In genomic region chr19:16998635-16999194, GRCh38 we compare ENCODE assay signal across 34 cellular contexts. TPM values are rescaled to one million over a fixed set of nuclear protein-coding genes. Genes with fewer than 3 reads are reported as not detected.
"Had no signal": no experiment of that assay in that cellular context is flagged by ENCODE, and none has a peak within 500 bp of the region (broad histone marks: within the 10 kb centered on the region; RNA-seq: fewer than 3 reads in every experiment).

No MANE protein-coding gene starts in this region.

- H3K27ac Mint-ChIP-seq: activated B cell treated with CpG ODN at 0.5 μM for 24 hours; activated CD4-positive, alpha-beta memory T cell treated with anti-CD3 and anti-CD28 coated beads for 36 hours; activated CD4-positive, alpha-beta T cell treated with anti-CD3 and anti-CD28 coated beads, Interleukin-2, amount 10 ng/mL, durations not matched to agents 24 days and 14 days; activated CD8-positive, alpha-beta T cell treated with anti-CD3 and anti-CD28 coated beads for 36 hours; activated naive CD4-positive, alpha-beta T cell treated with anti-CD3 and anti-CD28 coated beads, Interleukin-2, amount 50 U/mL, for 72 hours; activated naive CD8-positive, alpha-beta T cell treated with anti-CD3 and anti-CD28 coated beads for 36 hours; activated T-cell treated with anti-CD3 and anti-CD28 coated beads, Interleukin-2, amount 50 U/mL, for 72 hours; activated T-helper 1 cell treated with anti-CD3 and anti-CD28 coated beads, Interleukin-12 subunit alpha, Interleukin-12 subunit beta, Interleukin-2, Interleukin-4 antibody, amounts not matched to agents 30 ng/mL and 10 ng/mL and 1 ng/mL, durations not matched to agents 14 hours and 24 hours and 36 hours; activated T-helper 17 cell treated with anti-CD3 and anti-CD28 coated beads, Interleukin-2, amount 50 U/mL, for 72 hours; T-helper 1 cell treated with Interleukin-12 subunit alpha and Interleukin-12 subunit beta and Interleukin-4 antibody, amounts not matched to agents 30 μg/mL and 1 μg/mL, for 36 hours; T-helper 2 cell treated with Interferon-gamma antibody and Interleukin-4, amounts not matched to agents 5 μg/mL and 100 μg/mL, for 36 hours had no signal

- H3K27me3 Mint-ChIP-seq: activated CD4-positive, alpha-beta memory T cell treated with anti-CD3 and anti-CD28 coated beads for 36 hours; activated CD4-positive, alpha-beta T cell treated with anti-CD3 and anti-CD28 coated beads, Interleukin-2, amount 10 ng/mL, durations not matched to agents 24 days and 14 days; activated naive CD8-positive, alpha-beta T cell treated with anti-CD3 and anti-CD28 coated beads for 36 hours; activated T-helper 17 cell treated with anti-CD3 and anti-CD28 coated beads, Interleukin-2, amount 50 U/mL, for 72 hours had no signal

- H3K27ac ChIP-seq: adrenal gland, body of pancreas, brain microvascular endothelial cell, breast epithelium, VCaP had no signal

- ATAC-seq: activated CD8-positive, alpha-beta T cell treated with anti-CD3 and anti-CD28 coated beads for 36 hours; activated naive CD4-positive, alpha-beta T cell treated with anti-CD3 and anti-CD28 coated beads, Interleukin-2, amount 50 U/mL, for 72 hours; activated T-cell treated with anti-CD3 and anti-CD28 coated beads, Interleukin-2, amount 50 U/mL, for 4 hours; activated T-cell treated with anti-CD3 and anti-CD28 coated beads, Interleukin-2, amount 50 U/mL, for 72 hours; activated T-helper 17 cell treated with anti-CD3 and anti-CD28 coated beads, Interleukin-2, amount 50 U/mL, for 72 hours; body of pancreas had no signal

- H3K4me1 ChIP-seq: adrenal gland, body of pancreas, breast epithelium had no signal

- H3K36me3 ChIP-seq: adrenal gland, brain microvascular endothelial cell, breast epithelium had no signal

- H3K4me3 Mint-ChIP-seq: activated B cell treated with CpG ODN at 0.5 μM for 24 hours; activated CD4-positive, alpha-beta memory T cell treated with anti-CD3 and anti-CD28 coated beads for 36 hours; activated CD4-positive, alpha-beta T cell treated with anti-CD3 and anti-CD28 coated beads, Interleukin-2, amount 10 ng/mL, durations not matched to agents 24 days and 14 days; activated CD8-positive, alpha-beta T cell treated with anti-CD3 and anti-CD28 coated beads for 36 hours; activated naive CD8-positive, alpha-beta T cell treated with anti-CD3 and anti-CD28 coated beads for 36 hours; activated T-cell treated with anti-CD3 and anti-CD28 coated beads, Interleukin-2, amount 50 U/mL, for 4 hours; activated T-cell treated with anti-CD3 and anti-CD28 coated beads, Interleukin-2, amount 50 U/mL, for 72 hours; activated T-helper 1 cell treated with anti-CD3 and anti-CD28 coated beads, Interleukin-12 subunit alpha, Interleukin-12 subunit beta, Interleukin-2, Interleukin-4 antibody, amounts not matched to agents 30 ng/mL and 10 ng/mL and 1 ng/mL, durations not matched to agents 14 hours and 24 hours and 36 hours; activated T-helper 17 cell treated with anti-CD3 and anti-CD28 coated beads, Interleukin-2, amount 50 U/mL, for 72 hours; T-helper 1 cell treated with Interleukin-12 subunit alpha and Interleukin-12 subunit beta and Interleukin-4 antibody, amounts not matched to agents 30 μg/mL and 1 μg/mL, for 36 hours; T-helper 2 cell treated with Interferon-gamma antibody and Interleukin-4, amounts not matched to agents 5 μg/mL and 100 μg/mL, for 36 hours had no signal

- H3K27me3 ChIP-seq: adrenal gland, body of pancreas, brain microvascular endothelial cell, breast epithelium had no signal

- H3K36me3 Mint-ChIP-seq: activated CD4-positive, alpha-beta memory T cell treated with anti-CD3 and anti-CD28 coated beads for 36 hours had no signal

- H3K9me3 Mint-ChIP-seq: activated T-helper 17 cell treated with anti-CD3 and anti-CD28 coated beads, Interleukin-2, amount 50 U/mL, for 72 hours had no signal

- H3K4me3 ChIP-seq: adrenal gland, body of pancreas, breast epithelium had no signal

- DNase-seq: activated B cell treated with CpG ODN at 0.5 μM for 24 hours; activated CD4-positive, alpha-beta memory T cell treated with anti-CD3 and anti-CD28 coated beads for 36 hours; activated CD4-positive, alpha-beta T cell treated with anti-CD3 and anti-CD28 coated beads for 4 hours; activated CD4-positive, alpha-beta T cell treated with anti-CD3 and anti-CD28 coated beads, Interleukin-2, amount 10 ng/mL, durations not matched to agents 24 days and 14 days; activated CD4-positive, alpha-beta T cell treated with anti-CD3 and anti-CD28 coated beads, Interleukin-2, amount 50 U/mL, for 1 hour; activated CD4-positive, alpha-beta T cell treated with anti-CD3 and anti-CD28 coated beads, Interleukin-2, amount 50 U/mL, for 4 hours; activated CD4-positive, CD25-positive, alpha-beta regulatory T cell treated with anti-CD3 and anti-CD28 coated beads, Interleukin-2, amount 50 U/mL, for 72 hours; activated CD8-positive, alpha-beta memory T cell treated with anti-CD3 and anti-CD28 coated beads, Interleukin-2, amount 50 U/mL, for 4 hours; activated CD8-positive, alpha-beta T cell treated with anti-CD3 and anti-CD28 coated beads for 36 hours; activated effector memory CD4-positive, alpha-beta T cell treated with anti-CD3 and anti-CD28 coated beads, Interleukin-2, amount 50 U/mL, for 16 hours; activated gamma-delta T cell treated with Interleukin-2 at 50 U/mL for 16 hours; activated naive CD4-positive, alpha-beta T cell; activated naive CD8-positive, alpha-beta T cell treated with anti-CD3 and anti-CD28 coated beads for 36 hours; activated T-cell treated with anti-CD3 and anti-CD28 coated beads for 4 hours; activated T-cell treated with anti-CD3 and anti-CD28 coated beads, Interleukin-2, amount 50 U/mL, for 1 hour; activated T-cell treated with anti-CD3 and anti-CD28 coated beads, Interleukin-2, amount 50 U/mL, for 4 hours; activated T-cell treated with anti-CD3 and anti-CD28 coated beads, Interleukin-2, amount 50 U/mL, for 72 hours; adrenal gland; amniotic stem cell; aorta; body of pancreas; brain microvascular endothelial cell; central memory CD4-positive, alpha-beta T cell; cerebellar nuclear complex; T-helper 1 cell; T-helper 2 cell; T-helper 9 cell had no signal

RNA-seq across cellular contexts. Expression of gene CPAMD8, which starts 27.9 kb away (rescaled TPM):
- total RNA-seq: activated CD8-positive, alpha-beta T cell treated with anti-CD3 and anti-CD28 coated beads for 36 hours had no signal
